1 cellular context compared by ENCODE assay signal in genomic region chr6:16276991-16277981, GRCh38.
TF ChIP-seq lines count a peak whose summit lies in the region.

No MANE protein-coding gene starts in this region.

TF ChIP-seq in K562, 482 proteins besides CTCF, POLR2A, EP300 and RAD21 (continued from another document and continues in another):
- TF ChIP-seq SNAPC5 (CRISPR knock-in tag; IDR thresholded peaks at IDR 0.05) (no peak), NR2F6 (CRISPR knock-in tag; IDR thresholded peaks at IDR 0.05) (no peak), CEBPB (tag; IDR thresholded peaks at IDR 0.05) (no peak), CEBPG (CRISPR knock-in tag; IDR thresholded peaks at IDR 0.05) (no peak), CEBPG (tag; conservative IDR thresholded peaks at IDR 0.05 in 1 of 2, IDR thresholded peaks at IDR 0.05 in 1 of 2) (no peak), ZNF354B (CRISPR knock-in tag; IDR thresholded peaks at IDR 0.05) (no peak), RFX1 (IDR thresholded peaks at IDR 0.05) (no peak), RBM22 (IDR thresholded peaks at IDR 0.05; ENCODE audit: low read depth, low read length, poor library complexity, severe bottlenecking) (no peak), HNRNPLL (IDR thresholded peaks at IDR 0.05; ENCODE audit: low read depth, low read length, poor library complexity, severe bottlenecking) (no peak), STAT5A (IDR thresholded peaks at IDR 0.05; ENCODE audit: borderline replicate concordance, low read length) (no peak), GMEB1 (CRISPR knock-in tag; IDR thresholded peaks at IDR 0.05) (no peak), GTF2F1 (IDR thresholded peaks at IDR 0.05; ENCODE audit: low read depth, low read length) (no peak), TFAP4 (CRISPR knock-in tag; IDR thresholded peaks at IDR 0.05; ENCODE audit: borderline replicate concordance) (peak; percentile 87), HNRNPK (IDR thresholded peaks at IDR 0.05; ENCODE audit: low read depth, low read length, poor library complexity, severe bottlenecking) (no peak), FOXO4 (CRISPR knock-in tag; IDR thresholded peaks at IDR 0.05) (no peak), U2AF1 (optimal IDR thresholded peaks at IDR 0.05; ENCODE audit: low read depth, low read length) (no peak), PTRF (tag; IDR thresholded peaks at IDR 0.05) (no peak), RFX7 (CRISPR knock-in tag; IDR thresholded peaks at IDR 0.05) (no peak), CBX8 (IDR thresholded peaks at IDR 0.05; ENCODE audit: borderline replicate concordance, extremely low read depth, low read depth, low read length, poor library complexity, severe bottlenecking) (no peak), ZNF384 (IDR thresholded peaks at IDR 0.05; ENCODE audit: low read depth, low read length) (peak; percentile 46; the same call in 1 of the 2 replicates), ZBTB1 (CRISPR knock-in tag; IDR thresholded peaks at IDR 0.05; ENCODE audit: borderline replicate concordance, low read depth) (no peak), JUNB (CRISPR knock-in tag; conservative IDR thresholded peaks at IDR 0.05) (peak; percentile 68), PBX2 (CRISPR knock-in tag; IDR thresholded peaks at IDR 0.05; ENCODE audit: low read depth) (peak; percentile 79), PBX2 (tag; conservative IDR thresholded peaks at IDR 0.05; ENCODE audit: low read depth) (peak; percentile 88), PHTF2 (CRISPR knock-in tag; IDR thresholded peaks at IDR 0.05) (no peak), NELFE (IDR thresholded peaks at IDR 0.05; ENCODE audit: insufficient read depth, insufficient read length) (no peak), ZNF583 (CRISPR knock-in tag; IDR thresholded peaks at IDR 0.05) (no peak), ZMIZ1 (IDR thresholded peaks at IDR 0.05; ENCODE audit: low read depth in 2 of 2, low read length in 2 of 2) (peak in 1 of 2 experiments; percentile 74; a peak in 2 of 4 replicates), PHB2 (IDR thresholded peaks at IDR 0.05; ENCODE audit: low read depth) (no peak), E2F4 (CRISPR knock-in tag; IDR thresholded peaks at IDR 0.05; ENCODE audit: low read depth) (no peak), MED1 (CRISPR knock-in tag; IDR thresholded peaks at IDR 0.05; ENCODE audit: borderline replicate concordance) (no peak), KLF6 (CRISPR knock-in tag; IDR thresholded peaks at IDR 0.05; ENCODE audit: borderline replicate concordance) (no peak), ZNF184 (CRISPR knock-in tag; IDR thresholded peaks at IDR 0.05) (no peak), ZNF407 (IDR thresholded peaks at IDR 0.05; ENCODE audit: low read depth) (no peak), SAP30 (IDR thresholded peaks at IDR 0.05; ENCODE audit: borderline replicate concordance, insufficient read depth, low read depth, low read length, poor library complexity, severe bottlenecking) (no peak), ATF2 (CRISPR knock-in tag; IDR thresholded peaks at IDR 0.05) (no peak), MCM7 (IDR thresholded peaks at IDR 0.05) (no peak), ZFP1 (CRISPR knock-in tag; IDR thresholded peaks at IDR 0.05) (no peak), ZNF551 (CRISPR knock-in tag; IDR thresholded peaks at IDR 0.05) (no peak), RB1 (IDR thresholded peaks at IDR 0.05; ENCODE audit: low read depth) (peak; percentile 85)
